In the genomic region with DNA sequence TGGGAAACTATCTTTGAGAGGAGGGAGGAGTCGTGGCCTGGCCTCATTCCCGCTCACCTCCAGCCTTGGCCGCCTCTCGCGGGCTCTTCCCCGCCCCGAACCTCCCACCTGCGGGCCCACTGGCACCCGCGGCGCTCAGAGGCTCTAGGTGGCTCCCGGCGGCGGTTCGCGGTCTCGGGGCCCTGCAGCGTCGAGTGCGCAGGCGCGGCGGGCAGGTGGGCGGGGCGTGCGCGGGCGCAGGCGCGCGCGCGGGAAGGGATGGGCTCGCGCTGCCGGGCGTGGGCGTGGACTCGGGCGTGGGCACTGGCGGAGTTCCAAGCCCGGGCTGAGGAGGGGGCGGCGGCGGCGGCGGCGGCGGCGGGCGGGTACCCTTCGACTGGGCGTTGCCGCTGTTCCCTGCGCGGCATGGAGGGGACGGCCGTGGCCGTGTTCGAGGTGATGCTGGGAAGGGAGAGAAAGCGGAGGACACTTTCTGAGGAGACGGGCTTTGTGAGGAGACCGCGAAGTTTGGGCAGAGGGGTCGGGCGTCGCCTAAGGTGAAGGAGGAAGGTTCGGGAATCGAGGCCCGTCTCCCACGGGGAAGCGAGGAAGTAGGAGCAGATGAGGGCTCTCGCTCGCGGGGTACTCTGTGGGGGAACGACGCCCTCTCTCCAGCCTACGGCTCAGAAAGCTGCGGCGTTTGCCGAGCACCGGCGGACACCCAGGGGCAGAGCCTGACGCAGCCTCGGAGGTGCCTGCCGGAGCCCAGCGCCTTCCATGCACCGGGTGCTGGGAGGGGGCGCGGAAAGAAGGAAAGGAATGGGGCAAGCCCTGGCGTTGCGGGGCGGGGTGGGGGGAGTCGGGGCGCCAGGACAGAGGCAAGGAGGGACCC, we compare ENCODE assay signal across 8 cellular contexts. TPM values are rescaled to one million over a fixed set of nuclear protein-coding genes. Genes with fewer than 3 reads are reported as not detected.
DNase-seq lines count a peak whose midpoint lies in the region; ATAC-seq, FAIRE-seq and TF ChIP-seq lines count a peak whose summit lies in the region.

No MANE protein-coding gene starts in this region.

- peaks cover 0 to 4% (median 0%) of the 10 kb centered on the region in 8 donors for H3K9me3 Mint-ChIP-seq in CD4-positive, alpha-beta memory T cell
- peaks cover 5% of the 10 kb centered on the region for H3K9me3 Mint-ChIP-seq in activated CD8-positive, alpha-beta memory T cell treated with anti-CD3 and anti-CD28 coated beads, Interleukin-2, amount 10 ng/mL, durations not matched to agents 7 days and 5 days (ENCODE audit: low read depth)

- peaks cover 0 to 25% of the 10 kb centered on the region in 2 experiments; a peak in 3 of 4 replicates for H3K79me2 ChIP-seq in H1 (ENCODE audit: control insufficient read depth in 1 of 2, insufficient read depth in 2 of 2, low read length in 2 of 2)

- H2AFZ ChIP-seq in H1 (ENCODE audit: low read length) = peak overlapping the region; percentile 98; the same call in 1 of the 2 replicates

- H3K36me3 ChIP-seq in CD4-positive, alpha-beta memory T cell (ENCODE audit: insufficient read depth, low read length) = no peaks in the 10 kb centered on the region
- H3K36me3 ChIP-seq in H1 (ENCODE audit: control insufficient read depth in 2 of 4, insufficient read depth in 4 of 4, low read length in 3 of 4) = no peaks in the 10 kb centered on the region

- WGBS in H1 (ENCODE audit: extremely low coverage in 1 of 2, insufficient coverage in 1 of 2, insufficient read length in 1 of 2, insufficient replicate concordance in 2 of 2, low coverage in 1 of 2, low lambda C conversion rate in 2 of 2, missing lambda C conversion rate in 1 of 2), 2 experiments = 2% methylated on average over 55 of the region's 95 CpGs; no CpG with 5 or more reads in 1 of the 2 experiments

- TF ChIP-seq EP300 in H1 (IDR thresholded peaks at IDR 0.05; ENCODE audit: borderline replicate concordance in 1 of 2, low read depth in 2 of 2, low read length in 2 of 2) = no peak

- peak in 1 of 2 experiments; percentile 11; a peak in 1 of 3 replicates for TF ChIP-seq POLR2A in H1 (IDR thresholded peaks at IDR 0.05; ENCODE audit: control extremely low read depth in 1 of 2, low read depth in 2 of 2, low read length in 2 of 2)

- H3K4ac ChIP-seq in H1 (replicated peaks; ENCODE audit: insufficient read length, low read depth, low read length) = no peak overlapping the region

- ATAC-seq in GM19467 (IDR thresholded peaks at IDR 0.05; ENCODE audit: unreplicated experiment) = peak; percentile 70
- peak; percentile 91 for ATAC-seq in activated CD8-positive, alpha-beta memory T cell treated with anti-CD3 and anti-CD28 coated beads, Interleukin-2, amount 10 ng/mL, durations not matched to agents 7 days and 5 days

- peak overlapping the region; percentile 71; the same call in 1 of the 2 replicates for H2BK5ac ChIP-seq in H1 (ENCODE audit: low read depth, low read length)

- peaks cover 2 to 13% (median 7%) of the 10 kb centered on the region in 4 donors for H3K4me1 Mint-ChIP-seq in CD4-positive, alpha-beta memory T cell
- H3K4me1 Mint-ChIP-seq in activated CD8-positive, alpha-beta memory T cell treated with anti-CD3 and anti-CD28 coated beads, Interleukin-2, amount 10 ng/mL, durations not matched to agents 7 days and 5 days = peaks cover 12% of the 10 kb centered on the region

- H3K23ac ChIP-seq in H1 (ENCODE audit: insufficient read length) = no peak overlapping the region

- H2BK120ac ChIP-seq in H1 (replicated peaks; ENCODE audit: low read depth, low read length) = no peak overlapping the region

- H3K4me2 ChIP-seq in H1 (ENCODE audit: insufficient read depth in 1 of 2, low read depth in 2 of 2, low read length in 2 of 2) = peak overlapping the region; percentile 76 to 95

- H3K14ac ChIP-seq in H1 (ENCODE audit: insufficient read length) = no peak overlapping the region

- no peak overlapping the region for H2AK5ac ChIP-seq in H1 (ENCODE audit: low read depth, low read length)

- POLR2A ChIA-PET in CD4-positive, alpha-beta memory T cell (lab: Charles Lee; ENCODE audit: partially characterized antibody) = interaction anchor here (0.6 to 1.9 kb wide), 4 partner anchors 18 to 161 kb away, joined by 3 to 6 read pairs (median 4); a partner anchor contains a TSS
- POLR2A ChIA-PET in H1 (lab: Charles Lee; ENCODE audit: partially characterized antibody) = interaction anchor here (0.7 to 1.3 kb wide), 4 partner anchors 8 to 19 kb away, joined by 3 read pairs; no protein-coding TSS in a partner anchor

- peak overlapping the region; percentile 96 for H4K5ac ChIP-seq in H1 (ENCODE audit: insufficient read length, low read depth, low read length)

- H4K91ac ChIP-seq in H1 (replicated peaks; ENCODE audit: insufficient read length, low read length) = peak overlapping the region; percentile 81

- H3K36me3 Mint-ChIP-seq in CD4-positive, alpha-beta memory T cell = peaks cover 0 to 2% of the 10 kb centered on the region in 2 donors
- H3K36me3 Mint-ChIP-seq in activated CD8-positive, alpha-beta memory T cell treated with anti-CD3 and anti-CD28 coated beads, Interleukin-2, amount 10 ng/mL, durations not matched to agents 7 days and 5 days = peaks cover 6% of the 10 kb centered on the region

- H3K79me1 ChIP-seq in H1 (ENCODE audit: low read depth, low read length) = no peaks in the 10 kb centered on the region; the same call in 1 of the 2 replicates

- H2BK15ac ChIP-seq in H1 (ENCODE audit: low read length) = peak overlapping the region; percentile 16; the same call in 1 of the 2 replicates

- H3K9ac ChIP-seq in H1 (replicated peaks in 1 of 4; ENCODE audit: extremely low read depth in 1 of 4, low read depth in 3 of 4, low read length in 3 of 4) = peak overlapping the region; percentile 58 to 91 (median 70)

- no peaks in the 10 kb centered on the region for H3K9me3 ChIP-seq in CD4-positive, alpha-beta memory T cell (ENCODE audit: control insufficient read depth in 1 of 2, low read length in 2 of 2)
- H3K9me3 ChIP-seq in H1 (ENCODE audit: insufficient read depth in 2 of 2, low read depth in 1 of 2, low read length in 1 of 2) = no peaks in the 10 kb centered on the region

- no peaks in the 10 kb centered on the region for H3K27me3 ChIP-seq in CD4-positive, alpha-beta memory T cell (ENCODE audit: insufficient read depth, low read length)
- no peaks in the 10 kb centered on the region for H3K27me3 ChIP-seq in H1 (replicated peaks in 1 of 4; ENCODE audit: control insufficient read depth in 3 of 4, extremely low read depth in 1 of 4, insufficient read depth in 3 of 4, low read length in 3 of 4)

- DNase-seq in CD4-positive, alpha-beta memory T cell = peak; percentile 87 to 94 (median 91)
- DNase-seq in HT-29 (ENCODE audit: low spot score) (peak; percentile 91), H1 (ENCODE audit: low read depth in 1 of 2, low spot score in 2 of 2) (peak in 1 of 2 experiments; percentile 88), mesenteric fat pad (ENCODE audit: low spot score) (peak; percentile 96)
- DNase-seq in NK-92 treated with Interleukin-12 subunit alpha and Interleukin-12 subunit beta, amount 100 ng/mL, for 24 hours (lab: John Stamatoyannopoulos, UW) = peak; percentile 84
- DNase-seq in activated CD8-positive, alpha-beta memory T cell treated with anti-CD3 and anti-CD28 coated beads, Interleukin-2, amount 10 ng/mL, durations not matched to agents 7 days and 5 days = peak; percentile 89
- DNase-seq in stimulated activated CD8-positive, alpha-beta memory T cell treated with anti-CD3 and anti-CD28 coated beads, Interleukin-15, amount 100 ng/mL, for 24 hours (ENCODE audit: low read depth) = peak; percentile 76

- intact Hi-C loops in CD4-positive, alpha-beta memory T cell (cut with micrococcal nuclease) = loop anchor here (1.0 to 5.0 kb wide), 3 partner anchors 99 to 127 kb away; a partner anchor contains a TSS

- peak overlapping the region; percentile 94 for H4K8ac ChIP-seq in H1 (ENCODE audit: extremely low read depth, insufficient read depth, low read length)

- no peaks in the 10 kb centered on the region for H3K27me3 Mint-ChIP-seq in CD4-positive, alpha-beta memory T cell
- H3K27me3 Mint-ChIP-seq in activated CD8-positive, alpha-beta memory T cell treated with anti-CD3 and anti-CD28 coated beads, Interleukin-2, amount 10 ng/mL, durations not matched to agents 7 days and 5 days = peaks cover 2% of the 10 kb centered on the region

- peak overlapping the region; percentile 90; the same call in 1 of the 2 replicates for H3K18ac ChIP-seq in H1 (ENCODE audit: extremely low read depth, low read length)

- no peak overlapping the region for H2BK20ac ChIP-seq in H1 (ENCODE audit: low read length)

- CTCF ChIA-PET in CD4-positive, alpha-beta memory T cell (lab: Charles Lee; ENCODE audit: partially characterized antibody) = no interaction called here
- CTCF ChIA-PET in activated CD8-positive, alpha-beta memory T cell treated with anti-CD3 and anti-CD28 coated beads, Interleukin-2, amount 10 ng/mL, durations not matched to agents 7 days and 5 days (lab: Charles Lee) = no interaction called here
- CTCF ChIA-PET in H1 (lab: Charles Lee; ENCODE audit: partially characterized antibody) = interaction anchor here (0.8 to 1.7 kb wide), 3 partner anchors 18 to 165 kb away, joined by 3 read pairs; no protein-coding TSS in a partner anchor

- peak overlapping the region; percentile 75; the same call in 1 of the 2 replicates for H2BK12ac ChIP-seq in H1 (ENCODE audit: low read depth, low read length)

- FAIRE-seq in H1 (lab: Jason Lieb, UNC) = no peak

- peaks cover 9% of the 10 kb centered on the region; the same call in 1 of the 2 replicates for H3K23me2 ChIP-seq in H1 (ENCODE audit: low read depth, low read length)

- peak overlapping the region; percentile 93 for H3K56ac ChIP-seq in H1 (replicated peaks; ENCODE audit: insufficient read length, low read depth, low read length)

- peak overlapping the region; percentile 66 for H3K27ac ChIP-seq in CD4-positive, alpha-beta memory T cell (ENCODE audit: low read depth, low read length)
- H3K27ac ChIP-seq in H1 (ENCODE audit: low read depth, low read length) = no peak overlapping the region

- peaks cover 10% of the 10 kb centered on the region for H3K4me1 ChIP-seq in CD4-positive, alpha-beta memory T cell (ENCODE audit: insufficient read depth, low read length)
- peaks cover 0 to 2% (median 1%) of the 10 kb centered on the region in 4 experiments; a peak in 2 of 7 replicates for H3K4me1 ChIP-seq in H1 (replicated peaks in 1 of 4; ENCODE audit: control insufficient read depth in 3 of 4, insufficient read depth in 4 of 4, low read length in 3 of 4)

- H3K4me3 Mint-ChIP-seq in CD4-positive, alpha-beta memory T cell = peak overlapping the region; percentile 87 to 97 (median 94)
- peak overlapping the region; percentile 89 for H3K4me3 Mint-ChIP-seq in activated CD8-positive, alpha-beta memory T cell treated with anti-CD3 and anti-CD28 coated beads, Interleukin-2, amount 10 ng/mL, durations not matched to agents 7 days and 5 days

- no peak for TF ChIP-seq CTCF in H1 (IDR thresholded peaks at IDR 0.05; ENCODE audit: control extremely low read depth in 1 of 3, insufficient read depth in 1 of 3, low read depth in 1 of 3, low read length in 3 of 3)

- peak overlapping the region; percentile 74 to 96 (median 89) for H3K27ac Mint-ChIP-seq in CD4-positive, alpha-beta memory T cell
- H3K27ac Mint-ChIP-seq in activated CD8-positive, alpha-beta memory T cell treated with anti-CD3 and anti-CD28 coated beads, Interleukin-2, amount 10 ng/mL, durations not matched to agents 7 days and 5 days = peak overlapping the region; percentile 76

- H3K4me3 ChIP-seq in CD4-positive, alpha-beta memory T cell (ENCODE audit: low read length in 2 of 2) = peak overlapping the region; percentile 76 to 78
- H3K4me3 ChIP-seq in H1 (ENCODE audit: extremely low read depth in 1 of 4, insufficient read depth in 2 of 4, low read depth in 3 of 4, low read length in 4 of 4) = peak overlapping the region; percentile 78 to 91 (median 84)

- H4K20me1 ChIP-seq in H1 (replicated peaks in 1 of 2; ENCODE audit: control insufficient read depth in 1 of 2, insufficient read depth in 2 of 2, low read length in 2 of 2) = no peaks in the 10 kb centered on the region

- no peak for TF ChIP-seq RAD21 in H1 (IDR thresholded peaks at IDR 0.05 in 1 of 2, conservative IDR thresholded peaks at IDR 0.05 in 1 of 2; ENCODE audit: low read depth in 2 of 2, low read length in 2 of 2)

RNA-seq across cellular contexts. Expression of a gene that starts 15.7 kb away (rescaled TPM):
- not detected for total RNA-seq in CD4-positive, alpha-beta memory T cell
- polyA plus RNA-seq in CD4-positive, alpha-beta memory T cell = not detected
- total RNA-seq in HT-29 (2014; rRNA removed; shearing (Covaris generic)) = 28.4 and 30.9 TPM in 2 replicates
- total RNA-seq in activated CD8-positive, alpha-beta memory T cell treated with anti-CD3 and anti-CD28 coated beads, Interleukin-2, amount 10 ng/mL, durations not matched to agents 7 days and 5 days = under 1 TPM; 0.41 to 0.52 TPM
- total RNA-seq in H1 (2021; fragmentation: NEBNext Ultra II Directional; extraction: Animal tissue kit (Norgen Biotek cat#: 25700)) = 69.0 and 71.4 TPM in 2 replicates
- 19.1 and 25.9 TPM in 2 replicates for polyA plus RNA-seq in H1 (2011; rRNA removed)
- 22.8 TPM for polyA plus RNA-seq in H1 (2011; cell fraction: cytosol; rRNA removed)
- polyA plus RNA-seq in H1 (2011; cell fraction: nucleus; rRNA removed) = 87.4 TPM
- 33.8 to 72.3 TPM (median 66.2 TPM) in 4 replicates for polyA plus RNA-seq in H1 (2012, experiment 1 of 2)
- 35.6 TPM for polyA plus RNA-seq in H1 (2012, experiment 2 of 2)
- polyA plus RNA-seq in H1 (2013, experiment 1 of 2) = 24.5 TPM
- polyA plus RNA-seq in H1 (2013, experiment 2 of 2) = 25.1 TPM
- polyA minus RNA-seq in H1 (2011; rRNA and poly(A)+ RNA removed) = 37.3 and 37.6 TPM in 2 replicates
- 28.1 TPM for polyA minus RNA-seq in H1 (2011; cell fraction: cytosol; rRNA and poly(A)+ RNA removed)
- polyA minus RNA-seq in H1 (2011; cell fraction: nucleus; rRNA and poly(A)+ RNA removed) = 34.3 TPM
- 8.3 TPM for total RNA-seq in mesenteric fat pad
